Comparison of ENCODE assay signal across 8 cellular contexts in genomic region chr11:449889-450808, GRCh38. TPM values are rescaled to one million over a fixed set of nuclear protein-coding genes. Genes with fewer than 3 reads are reported as not detected.
A peak's percentile ranks its signal among the peaks of the same experiment; 100 is the strongest.
DNase-seq lines count a peak whose midpoint lies in the region; ATAC-seq and TF ChIP-seq lines count a peak whose summit lies in the region.

PTDSS2 (plus strand) TSS chr11:450279; CDS start chr11:450456, 177 bp downstream.

- intact Hi-C loops in mammary epithelial cell (cut with micrococcal nuclease): loop anchor here (1.0 to 5.0 kb wide), 4 partner anchors 43 to 248 kb away; no protein-coding TSS in a partner anchor
- intact Hi-C loops in spleen (cut with DNase I; ENCODE audit: low total_unique reads): loop anchor here (5.0 kb wide), 1 partner anchor 43 kb away; no protein-coding TSS in a partner anchor

- peak in 2 of 3 donors; percentile 7 to 40 for TF ChIP-seq POLR2A in spleen (IDR thresholded peaks at IDR 0.05)

- peak; percentile 73 for ATAC-seq in GM18873 (IDR thresholded peaks at IDR 0.05; ENCODE audit: low FRiP score, unreplicated experiment)
- peak; percentile 75 for ATAC-seq in HG03139 (IDR thresholded peaks at IDR 0.05; ENCODE audit: unreplicated experiment)

- H3K4me3 ChIP-seq in WERI-Rb-1 (ENCODE audit: low read depth, low read length) (peak within 1 kb of the TSS; percentile 85), mammary epithelial cell (replicated peaks in 1 of 3; ENCODE audit: insufficient read depth in 1 of 3, low read depth in 2 of 3, low read length in 3 of 3) (peak within 1 kb of the TSS; percentile 84 to 94 (median 89)), spleen (peak within 1 kb of the TSS; percentile 96 to 100 (median 98))

- peak within 1 kb of the TSS; percentile 84 for H3K4me2 ChIP-seq in mammary epithelial cell (ENCODE audit: insufficient read depth, low read depth, low read length)

- dilution Hi-C loops in mammary epithelial cell (cut with HindIII; ENCODE audit: low sequenced_read_pairs): loop anchor here (5.0 to 10.0 kb wide), 7 partner anchors 42 to 235 kb away; partner anchors contain the start of gene IFITM5

- H3K9me3 Mint-ChIP-seq in immature natural killer cell: no peaks in the 10 kb centered on the region

- H3K27ac ChIP-seq in WERI-Rb-1: peak within 1 kb of the TSS; percentile 73
- peak within 1 kb of the TSS; percentile 65 for H3K27ac ChIP-seq in mammary epithelial cell (ENCODE audit: insufficient read depth, low read depth, low read length)
- H3K27ac ChIP-seq in spleen: peak within 1 kb of the TSS; percentile 79 to 95 (median 92)

- no peaks in the 10 kb centered on the region for H4K20me1 ChIP-seq in mammary epithelial cell (ENCODE audit: insufficient read depth, low read length)

- CTCF ChIA-PET in mammary epithelial cell (lab: Charles Lee; ENCODE audit: low non-redundant PET): no interaction called here

- peaks cover 33% of the 10 kb centered on the region for H3K4me1 ChIP-seq in mammary epithelial cell (ENCODE audit: insufficient read depth, low read length)
- H3K4me1 ChIP-seq in spleen: peaks cover 32 to 57% (median 45%) of the 10 kb centered on the region in 6 donors

- in situ Hi-C loops in ACHN (cut with HindIII; ENCODE audit: low pct_ligation_motif_present, low pct_unique_long_range_greater_than_20kb, low sequenced_read_pairs): no loop called here
- in situ Hi-C loops in mammary epithelial cell (cut with MboI; ENCODE audit: low sequenced_read_pairs in 2 of 2): loop anchor here in 1 of 2 donors (5.0 kb wide), 1 partner anchor 52 kb away; no protein-coding TSS in a partner anchor

- TF ChIP-seq CTCF in WERI-Rb-1 (IDR thresholded peaks at IDR 0.05; ENCODE audit: low read depth, low read length) (no peak), mammary epithelial cell (conservative IDR thresholded peaks at IDR 0.05 in 1 of 2, IDR thresholded peaks at IDR 0.05 in 1 of 2; ENCODE audit: extremely low read depth in 1 of 2, insufficient read depth in 1 of 2, low read depth in 1 of 2, low read length in 2 of 2) (no peak), spleen (IDR thresholded peaks at IDR 0.05 in 8 of 11, conservative IDR thresholded peaks at IDR 0.05 in 3 of 11) (peak in 3 of 11 experiments; percentile 13 to 29 (median 17))

- peaks cover 14 to 19% (median 14%) of the 10 kb centered on the region in 3 donors for H3K27me3 Mint-ChIP-seq in immature natural killer cell (ENCODE audit: low read depth in 3 of 3)

- peak; percentile 93 for DNase-seq in ACHN
- peak; percentile 98 for DNase-seq in NCI-H2227 (lab: John Stamatoyannopoulos, UW; ENCODE audit: unreplicated experiment)
- DNase-seq in WERI-Rb-1: peak; percentile 97
- peak; percentile 88 for DNase-seq in mammary epithelial cell
- DNase-seq in immature natural killer cell: peak; percentile 93 to 94 (median 94)
- peak; percentile 99 for DNase-seq in spleen

- H3K36me3 ChIP-seq in WERI-Rb-1 (peaks cover 21% of the 10 kb centered on the region), mammary epithelial cell (ENCODE audit: insufficient read depth, low read length) (peaks cover 6% of the 10 kb centered on the region), spleen (peaks cover 0 to 29% (median 12%) of the 10 kb centered on the region in 6 donors)

- peak within 1 kb of the TSS; percentile 91 to 98 (median 96) for H3K27ac Mint-ChIP-seq in immature natural killer cell

- H3K79me2 ChIP-seq in mammary epithelial cell (ENCODE audit: insufficient read depth, low read length): peaks cover 53% of the 10 kb centered on the region

- WGBS in mammary epithelial cell (ENCODE audit: low coverage, missing lambda C conversion rate): 0% methylated on average over 4 of the region's 108 CpGs
- 0% methylated on average over 44 to 108 of the region's 108 CpGs for WGBS in spleen, 5 donors

- peak within 1 kb of the TSS; percentile 94 to 97 (median 95) for H3K4me3 Mint-ChIP-seq in immature natural killer cell

- peak within 1 kb of the TSS; percentile 96 for H2AFZ ChIP-seq in mammary epithelial cell (ENCODE audit: low read depth, low read length)

- H3K27me3 ChIP-seq in WERI-Rb-1 (ENCODE audit: insufficient read depth, low read depth, severe bottlenecking): no peaks in the 10 kb centered on the region
- no peaks in the 10 kb centered on the region for H3K27me3 ChIP-seq in mammary epithelial cell (ENCODE audit: insufficient read depth, low read length)
- no peaks in the 10 kb centered on the region for H3K27me3 ChIP-seq in spleen (replicated peaks in 1 of 7)

- H3K9ac ChIP-seq in mammary epithelial cell (ENCODE audit: insufficient read depth, low read length): peak within 1 kb of the TSS; percentile 59

- H3K4me1 Mint-ChIP-seq in immature natural killer cell: peaks cover 21 to 25% of the 10 kb centered on the region in 2 donors

- no peaks in the 10 kb centered on the region for H3K9me3 ChIP-seq in WERI-Rb-1 (ENCODE audit: severe bottlenecking)
- no peaks in the 10 kb centered on the region for H3K9me3 ChIP-seq in mammary epithelial cell (replicated peaks; ENCODE audit: insufficient read depth, low read length)
- H3K9me3 ChIP-seq in spleen: no peaks in the 10 kb centered on the region

- no peaks in the 10 kb centered on the region for H3K36me3 Mint-ChIP-seq in immature natural killer cell

- no TSS peak for BruUV-seq in mammary epithelial cell (replicated peaks; lab: Mats Ljungman, UMichigan)

RNA-seq across cellular contexts. Expression of gene PTDSS2, which starts in this region (rescaled TPM):
- total RNA-seq in mammary epithelial cell (10 to 100 TPM; 30.8 to 34.5 TPM), spleen (10 to 100 TPM; 24.6 to 40.7 (median 29.4) TPM)
- polyA plus RNA-seq in mammary epithelial cell (32.6 TPM), immature natural killer cell (10 to 100 TPM; 11.5 to 17.3 (median 16.1) TPM), spleen (10 to 100 TPM; 11.0 to 26.6 (median 14.9) TPM)
- 41.4 TPM for polyA minus RNA-seq in mammary epithelial cell

Comparison
In these comparisons a context has a peak if more than half of its experiments do, and no peak if none do; other contexts are left out.
1. Peak in every context shown above with its lines: DNase-seq, ATAC-seq, H3K4me3 ChIP-seq and H3K27ac ChIP-seq.